In the genomic region with DNA sequence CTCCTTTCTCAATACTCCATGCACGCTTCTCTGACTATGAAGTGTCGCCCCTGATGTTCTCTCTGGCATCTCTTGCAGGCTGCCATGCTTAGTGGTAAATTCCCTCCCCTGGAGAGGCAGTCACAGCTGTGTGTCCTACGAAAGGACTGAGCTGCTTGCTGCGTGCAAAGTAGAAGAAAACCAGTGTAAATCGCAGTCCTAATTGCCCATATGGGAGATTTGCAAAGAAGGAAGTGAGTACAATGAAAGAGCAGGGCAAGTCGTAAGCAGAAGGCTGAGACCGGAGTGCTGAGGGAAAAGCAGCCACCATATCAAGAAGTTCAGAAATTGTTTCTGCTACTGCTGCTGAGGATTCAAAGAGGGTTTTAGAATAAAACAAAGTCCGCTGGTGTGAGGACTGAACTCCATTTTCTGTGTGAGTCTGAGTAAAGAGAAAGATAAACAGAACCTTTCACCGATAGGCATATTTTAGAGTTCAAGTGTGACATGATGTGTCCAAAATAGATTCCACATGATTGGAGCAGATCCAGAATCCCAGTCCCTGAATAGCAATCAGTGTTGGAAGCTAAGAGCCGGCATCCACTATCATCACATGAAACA, we compare ENCODE assay signal across 12 cellular contexts.
DNase-seq lines count a peak whose midpoint lies in the region; ATAC-seq, FAIRE-seq and TF ChIP-seq lines count a peak whose summit lies in the region.
"Had no signal": no experiment of that assay in that cellular context is flagged by ENCODE, and none has a peak within 500 bp of the region (broad histone marks: within the 10 kb centered on the region; RNA-seq: fewer than 3 reads in every experiment).

No MANE protein-coding gene starts in this region.

- 45 to 68% (median 55%) methylated on average over 10 of the region's 10 CpGs for WGBS in stomach, 5 donors

- no peak for TF ChIP-seq EP300 in stomach (IDR thresholded peaks at IDR 0.05)

- ATAC-seq in GM18519 (IDR thresholded peaks at IDR 0.05; ENCODE audit: low FRiP score, unreplicated experiment) = no peak

- no peaks in the 10 kb centered on the region for H3K4me1 ChIP-seq in stomach
- H3K4me1 ChIP-seq: HAP-1 had no signal

- H3K27me3 ChIP-seq in stomach = no peaks in the 10 kb centered on the region
- H3K27me3 ChIP-seq: adrenal gland had no signal

- H3K36me3 Mint-ChIP-seq in HFFc6 (ENCODE audit: low read depth) = no peaks in the 10 kb centered on the region

- no peak for FAIRE-seq in D721Med (lab: Jason Lieb, UNC)

- H3K27ac ChIP-seq in cingulate gyrus (ENCODE audit: low read depth, low read length) (peak overlapping the region; percentile 2), stomach (peak overlapping the region in 4 of 5 donors; percentile 16 to 63 (median 52))

- TF ChIP-seq POLR2A in stomach (IDR thresholded peaks at IDR 0.05) = no peak

- H3K4me3 Mint-ChIP-seq in HFFc6 = peak overlapping the region; percentile 74

- H3K9me3 ChIP-seq in stomach = no peaks in the 10 kb centered on the region
- H3K9me3 ChIP-seq: adrenal gland, HAP-1 had no signal

- peak; percentile 4 for DNase-seq in HFFc6
- DNase-seq in left kidney (ENCODE audit: low read depth, low spot score) = peak; percentile 55
- DNase-seq in stomach = no peak
- DNase-seq in D721Med (ENCODE audit: insufficient read length, low spot score) = no peak
- no peak for DNase-seq in SKM-1 (lab: John Stamatoyannopoulos, UW; ENCODE audit: unreplicated experiment)
- no peak for DNase-seq in stimulated activated CD4-positive, alpha-beta T cell treated with anti-CD3 and anti-CD28 coated beads, Interleukin-15, amount 100 ng/mL, for 24 hours
- DNase-seq: activated CD4-positive, alpha-beta T cell treated with anti-CD3 and anti-CD28 coated beads, Interleukin-2, amount 50 U/mL, for 1 hour; Calu3 had no signal

- no peaks in the 10 kb centered on the region for H3K9me3 Mint-ChIP-seq in HFFc6

- TF ChIP-seq CTCF in HFFc6 (IDR thresholded peaks at IDR 0.05) = no peak
- TF ChIP-seq CTCF in stomach (IDR thresholded peaks at IDR 0.05) = no peak
- no peak for TF ChIP-seq CTCF in D721Med (IDR thresholded peaks at IDR 0.05; ENCODE audit: insufficient read depth, missing control alignments)

- H3K27me3 Mint-ChIP-seq in HFFc6 (ENCODE audit: insufficient read depth) = peaks cover 2% of the 10 kb centered on the region; the same call in 1 of the 2 replicates

- intact Hi-C loops in stomach (cut with DNase I; ENCODE audit: low total_unique reads) = no loop called here

- H3K4me1 Mint-ChIP-seq in HFFc6 (ENCODE audit: low read depth) = peaks cover 18% of the 10 kb centered on the region

- H3K27ac Mint-ChIP-seq in HFFc6 = no peak overlapping the region

- H3K36me3 ChIP-seq in stomach = no peaks in the 10 kb centered on the region
- H3K36me3 ChIP-seq: adrenal gland, HAP-1 had no signal

- H3K4me3 ChIP-seq in stomach = peak overlapping the region in 1 of 4 donors; percentile 1
- H3K4me3 ChIP-seq: adrenal gland, HAP-1 had no signal

Comparison
In these comparisons a context has a peak if more than half of its experiments do, and no peak if none do; other contexts are left out.
1. DNase-seq: peak in HFFc6 (single experiment) and left kidney (single experiment); none in stomach (single experiment), D721Med (single experiment), SKM-1 (single experiment) and stimulated activated CD4-positive, alpha-beta T cell treated with anti-CD3 and anti-CD28 coated beads, Interleukin-15, amount 100 ng/mL, for 24 hours (single experiment).